ENCODE assay signal across 9 cellular contexts in genomic region chr17:78257810-78258322, GRCh38. TPM values are rescaled to one million over a fixed set of nuclear protein-coding genes. Genes with fewer than 3 reads are reported as not detected.
DNase-seq lines count a peak whose midpoint lies in the region; ATAC-seq and TF ChIP-seq lines count a peak whose summit lies in the region.
"Had no signal": no experiment of that assay in that cellular context is flagged by ENCODE, and none has a peak within 500 bp of the region (broad histone marks: within the 10 kb centered on the region; RNA-seq: fewer than 3 reads in every experiment).

No MANE protein-coding gene starts in this region.

- TF ChIP-seq CTCF in fibroblast of pulmonary artery (IDR thresholded peaks at IDR 0.05; ENCODE audit: low read length, missing control alignments) (no peak), breast epithelium (IDR thresholded peaks at IDR 0.05) (no peak)

- H3K4me3 ChIP-seq in fibroblast of pulmonary artery (replicated peaks; ENCODE audit: low read depth, low read length) (no peak overlapping the region), skin epidermis (no peak overlapping the region), breast epithelium (peak overlapping the region in 1 of 3 donors; percentile 22)

- TF ChIP-seq POLR2A in breast epithelium (IDR thresholded peaks at IDR 0.05): no peak

- H3K27ac ChIP-seq in skin epidermis (peak overlapping the region in 15 of 21 experiments; percentile 24 to 89 (median 63)), breast epithelium (peak overlapping the region in 1 of 2 donors; percentile 77)
- H3K27ac ChIP-seq: 22Rv1 had no signal

- ATAC-seq in SK-N-SH treated with all-trans-retinoic acid at 6 μM for 48 hours (0 out of 3 replicates have a peak, but pooled peaks have one; percentile 1), GM18909 (IDR thresholded peaks at IDR 0.05; ENCODE audit: poor library complexity, unreplicated experiment) (no peak), GM19463 (IDR thresholded peaks at IDR 0.05; ENCODE audit: unreplicated experiment) (no peak)

- intact Hi-C loops in breast epithelium (cut with DNase I; ENCODE audit: low total_unique reads): no loop called here

- H3K4me1 ChIP-seq in breast epithelium: peaks cover 0 to 4% of the 10 kb centered on the region in 2 donors

- no peaks in the 10 kb centered on the region for H3K9me3 ChIP-seq in breast epithelium

- no peaks in the 10 kb centered on the region for H3K36me3 ChIP-seq in breast epithelium

- no peaks in the 10 kb centered on the region for H3K27me3 ChIP-seq in breast epithelium

- DNase-seq in NCI-H1417 (lab: John Stamatoyannopoulos, UW) (peak in 2 of 3 experiments; percentile 26 to 52), NCI-H1417 treated with DMSO at 0.1 percent for 48 hours (lab: John Stamatoyannopoulos, UW) (no peak), fibroblast of pulmonary artery (ENCODE audit: low read depth) (peak; percentile 41), breast epithelium (ENCODE audit: low spot score in 2 of 2) (no peak)

TF ChIP-seq in SK-N-SH treated with all-trans-retinoic acid at 6 μM for 48 hours, 23 proteins besides CTCF, POLR2A, EP300 and RAD21:
- TF ChIP-seq CSDC2 (CRISPR knock-in tag; IDR thresholded peaks at IDR 0.05) (no peak), OSR1 (CRISPR knock-in tag; IDR thresholded peaks at IDR 0.05) (no peak), PPARA (CRISPR knock-in tag; IDR thresholded peaks at IDR 0.05; ENCODE audit: borderline replicate concordance) (no peak), ZNF565 (CRISPR knock-in tag; conservative IDR thresholded peaks at IDR 0.05; ENCODE audit: low read depth) (no peak), GLIS3 (CRISPR knock-in tag; IDR thresholded peaks at IDR 0.05) (no peak), BACH2 (CRISPR knock-in tag; IDR thresholded peaks at IDR 0.05; ENCODE audit: borderline replicate concordance) (no peak), ISL1 (CRISPR knock-in tag; IDR thresholded peaks at IDR 0.05) (no peak), RARB (CRISPR knock-in tag; IDR thresholded peaks at IDR 0.05) (no peak), ZNF8 (CRISPR knock-in tag; IDR thresholded peaks at IDR 0.05) (no peak), ZC3H10 (CRISPR knock-in tag; IDR thresholded peaks at IDR 0.05) (no peak), TCF4 (CRISPR knock-in tag; IDR thresholded peaks at IDR 0.05; ENCODE audit: borderline replicate concordance) (no peak), TSHZ2 (CRISPR knock-in tag; IDR thresholded peaks at IDR 0.05) (no peak), TOX (CRISPR knock-in tag; IDR thresholded peaks at IDR 0.05; ENCODE audit: borderline replicate concordance) (no peak), CSRNP3 (CRISPR knock-in tag; IDR thresholded peaks at IDR 0.05) (no peak), ZFP30 (CRISPR knock-in tag; IDR thresholded peaks at IDR 0.05) (no peak)
TF ChIP-seq in SK-N-SH treated with all-trans-retinoic acid at 6 μM for 48 hours: peak in this region for 0.

RNA-seq across cellular contexts. Expression of gene TMEM235, which starts 26.4 kb away (rescaled TPM):
- total RNA-seq in breast epithelium: not detected

RNA-seq across cellular contexts. Expression of gene BIRC5, which starts 43.8 kb away (rescaled TPM):
- 1 to 10 TPM in 1 of 3 donors, under 1 TPM in 2; 0.29 to 1.9 (median 0.33) TPM for total RNA-seq in breast epithelium

Comparison
In these comparisons a context has a peak if more than half of its experiments do, and no peak if none do; other contexts are left out.
1. DNase-seq: peak in NCI-H1417 (2 of 3) and fibroblast of pulmonary artery (single experiment); none in NCI-H1417 treated with DMSO at 0.1 percent for 48 hours (single experiment) and breast epithelium (0 of 2).